1 cellular context compared by ENCODE assay signal in the genomic region with DNA sequence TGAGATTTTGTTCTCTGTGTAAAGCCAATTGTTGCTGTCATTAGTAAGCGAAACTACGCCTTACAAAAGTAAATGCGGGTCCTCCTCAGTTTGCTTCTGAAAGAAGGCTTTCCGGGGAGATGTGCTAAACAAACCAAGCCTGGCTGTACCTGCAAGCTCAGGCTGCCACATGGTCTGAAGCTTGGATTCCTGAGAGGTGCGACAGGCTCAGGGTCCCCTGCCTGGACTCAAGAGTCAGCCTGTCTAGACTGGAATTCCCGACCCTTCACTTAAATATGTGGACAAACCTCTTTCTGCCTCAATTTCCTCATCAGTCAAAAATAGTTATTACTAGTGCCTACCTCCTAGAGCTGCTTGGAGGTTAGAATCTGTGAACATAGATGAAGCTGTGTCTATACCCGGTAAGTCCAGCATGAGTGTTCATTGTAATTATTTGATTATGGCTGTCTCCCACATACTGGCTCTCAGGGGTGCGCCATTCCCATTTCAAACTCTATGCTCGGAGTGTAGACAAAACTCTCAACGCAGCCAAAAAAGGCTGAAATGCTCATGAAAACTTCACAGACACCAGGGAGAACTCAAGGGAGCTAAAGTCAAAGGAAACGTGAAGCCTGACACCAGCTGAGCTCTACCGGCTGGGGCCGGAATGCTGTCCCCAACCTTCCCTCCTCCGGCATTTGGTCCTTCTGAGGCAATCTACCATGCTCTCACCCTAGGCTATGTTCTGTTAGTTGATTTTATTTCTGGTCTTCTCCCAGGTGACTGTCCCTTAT.
A peak's percentile ranks its signal among the peaks of the same experiment; 100 is the strongest.
TF ChIP-seq lines count a peak whose summit lies in the region.

No MANE protein-coding gene starts in this region.

TF ChIP-seq in HepG2, 621 proteins besides CTCF, POLR2A, EP300 and RAD21 (continued from another document):
- peak; percentile 41; the same call in 1 of the 2 replicates for TF ChIP-seq NR0B2 (CRISPR knock-in tag; IDR thresholded peaks at IDR 0.05)
- TF ChIP-seq, protein P1, sequence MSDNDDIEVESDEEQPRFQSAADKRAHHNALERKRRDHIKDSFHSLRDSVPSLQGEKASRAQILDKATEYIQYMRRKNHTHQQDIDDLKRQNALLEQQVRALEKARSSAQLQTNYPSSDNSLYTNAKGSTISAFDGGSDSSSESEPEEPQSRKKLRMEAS (IDR thresholded peaks at IDR 0.05): peak; percentile 93
